Comparison of ENCODE assay signal across 10 cellular contexts in the genomic region with DNA sequence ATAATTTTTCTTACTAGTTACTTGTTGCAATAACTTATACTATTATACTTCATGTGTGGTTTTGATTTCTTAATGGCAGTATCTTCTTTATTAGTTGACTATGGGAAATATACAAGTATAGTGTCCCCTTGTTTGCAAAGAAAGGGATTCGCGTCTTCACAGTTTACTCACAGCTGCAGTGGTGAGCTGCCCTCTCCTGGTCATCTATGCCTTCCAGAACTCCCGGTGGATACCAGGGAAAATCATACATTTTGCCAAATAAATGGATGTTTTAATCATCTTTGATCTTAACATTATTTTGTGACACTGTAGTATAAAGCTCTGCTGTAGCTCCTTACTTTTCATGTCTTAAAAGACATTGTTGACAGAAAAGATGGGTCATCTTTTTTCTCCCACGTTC.
A peak's percentile ranks its signal among the peaks of the same experiment; 100 is the strongest.
DNase-seq lines count a peak whose midpoint lies in the region; ATAC-seq, FAIRE-seq and TF ChIP-seq lines count a peak whose summit lies in the region.
"Had no signal": no experiment of that assay in that cellular context is flagged by ENCODE, and none has a peak within 500 bp of the region (broad histone marks: within the 10 kb centered on the region; RNA-seq: fewer than 3 reads in every experiment).

No MANE protein-coding gene starts in this region.

- H3K27ac Mint-ChIP-seq in activated T-helper 2 cell treated with anti-CD3 and anti-CD28 coated beads, Interferon-gamma antibody, Interleukin-2, Interleukin-4, amounts not matched to agents 10 μg/mL and 5 μg/mL and 100 μg/mL, durations not matched to agents 14 hours and 24 hours and 36 hours = no peak overlapping the region
- H3K27ac Mint-ChIP-seq in activated T-helper 17 cell treated with anti-CD3 and anti-CD28 coated beads, Interleukin-2, amount 50 U/mL, for 72 hours = no peak overlapping the region

- peak; percentile 26 for DNase-seq in NCI-H748 (lab: John Stamatoyannopoulos, UW; ENCODE audit: unreplicated experiment)
- DNase-seq in NCI-H748 treated with DMSO at 0.1 percent for 48 hours (lab: John Stamatoyannopoulos, UW) = no peak
- DNase-seq in RKO (ENCODE audit: low spot score) = peak; percentile 36
- DNase-seq in fibroblast of the aortic adventitia (ENCODE audit: low read depth) = peak; percentile 63
- peak; percentile 16 for DNase-seq in small intestine
- no peak for DNase-seq in activated T-helper 2 cell treated with anti-CD3 and anti-CD28 coated beads, Interferon-gamma antibody, Interleukin-2, Interleukin-4, amounts not matched to agents 10 μg/mL and 5 μg/mL and 100 μg/mL, durations not matched to agents 14 hours and 24 hours and 36 hours (ENCODE audit: low spot score)
- DNase-seq: retina, SHP77 treated with DMSO at 0.1 percent for 48 hours had no signal

- H3K36me3 ChIP-seq in small intestine (ENCODE audit: control insufficient read depth in 2 of 2, insufficient read depth in 2 of 2, low read length in 2 of 2) = no peaks in the 10 kb centered on the region

- peak; percentile 69 for TF ChIP-seq CTCF in fibroblast of the aortic adventitia (IDR thresholded peaks at IDR 0.05; ENCODE audit: insufficient read depth, low read length)

- H3K4me3 Mint-ChIP-seq in activated T-helper 2 cell treated with anti-CD3 and anti-CD28 coated beads, Interferon-gamma antibody, Interleukin-2, Interleukin-4, amounts not matched to agents 10 μg/mL and 5 μg/mL and 100 μg/mL, durations not matched to agents 14 hours and 24 hours and 36 hours (ENCODE audit: low read depth) = no peak overlapping the region
- H3K4me3 Mint-ChIP-seq in activated T-helper 17 cell treated with anti-CD3 and anti-CD28 coated beads, Interleukin-2, amount 50 U/mL, for 72 hours = no peak overlapping the region

- no peaks in the 10 kb centered on the region for H3K27me3 Mint-ChIP-seq in activated T-helper 2 cell treated with anti-CD3 and anti-CD28 coated beads, Interferon-gamma antibody, Interleukin-2, Interleukin-4, amounts not matched to agents 10 μg/mL and 5 μg/mL and 100 μg/mL, durations not matched to agents 14 hours and 24 hours and 36 hours (ENCODE audit: low read depth)
- H3K27me3 Mint-ChIP-seq in activated T-helper 17 cell treated with anti-CD3 and anti-CD28 coated beads, Interleukin-2, amount 50 U/mL, for 72 hours = no peaks in the 10 kb centered on the region

- H3K9me3 Mint-ChIP-seq in activated T-helper 2 cell treated with anti-CD3 and anti-CD28 coated beads, Interferon-gamma antibody, Interleukin-2, Interleukin-4, amounts not matched to agents 10 μg/mL and 5 μg/mL and 100 μg/mL, durations not matched to agents 14 hours and 24 hours and 36 hours = no peaks in the 10 kb centered on the region
- no peaks in the 10 kb centered on the region for H3K9me3 Mint-ChIP-seq in activated T-helper 17 cell treated with anti-CD3 and anti-CD28 coated beads, Interleukin-2, amount 50 U/mL, for 72 hours

- H3K9me3 ChIP-seq in small intestine (ENCODE audit: control insufficient read depth, low read depth) = no peaks in the 10 kb centered on the region

- ATAC-seq in GM19397 (IDR thresholded peaks at IDR 0.05; ENCODE audit: unreplicated experiment) = no peak
- ATAC-seq in activated T-helper 17 cell treated with anti-CD3 and anti-CD28 coated beads, Interleukin-2, amount 50 U/mL, for 72 hours (replicated peaks) = no peak

- peaks cover 3% of the 10 kb centered on the region for H3K4me1 Mint-ChIP-seq in activated T-helper 2 cell treated with anti-CD3 and anti-CD28 coated beads, Interferon-gamma antibody, Interleukin-2, Interleukin-4, amounts not matched to agents 10 μg/mL and 5 μg/mL and 100 μg/mL, durations not matched to agents 14 hours and 24 hours and 36 hours (ENCODE audit: low read depth)
- peaks cover 6% of the 10 kb centered on the region for H3K4me1 Mint-ChIP-seq in activated T-helper 17 cell treated with anti-CD3 and anti-CD28 coated beads, Interleukin-2, amount 50 U/mL, for 72 hours

- 82 to 93% (median 89%) methylated on average over 4 of the region's 4 CpGs for WGBS in small intestine, 3 donors

- H3K4me3 ChIP-seq in fibroblast of the aortic adventitia (ENCODE audit: low read depth, low read length) = no peak overlapping the region
- H3K4me3 ChIP-seq in small intestine (ENCODE audit: low read depth in 1 of 2, low read length in 2 of 2) = no peak overlapping the region

- FAIRE-seq in small intestine (lab: Jason Lieb, UNC) = no peak

- peaks cover 8% of the 10 kb centered on the region for H3K36me3 Mint-ChIP-seq in activated T-helper 2 cell treated with anti-CD3 and anti-CD28 coated beads, Interferon-gamma antibody, Interleukin-2, Interleukin-4, amounts not matched to agents 10 μg/mL and 5 μg/mL and 100 μg/mL, durations not matched to agents 14 hours and 24 hours and 36 hours (ENCODE audit: low read depth)
- H3K36me3 Mint-ChIP-seq in activated T-helper 17 cell treated with anti-CD3 and anti-CD28 coated beads, Interleukin-2, amount 50 U/mL, for 72 hours (ENCODE audit: low read depth) = peaks cover 5% of the 10 kb centered on the region

- intact Hi-C loops in activated T-helper 2 cell treated with anti-CD3 and anti-CD28 coated beads, Interferon-gamma antibody, Interleukin-2, Interleukin-4, amounts not matched to agents 10 μg/mL and 5 μg/mL and 100 μg/mL, durations not matched to agents 14 hours and 24 hours and 36 hours (cut with micrococcal nuclease) = no loop called here

- no peak overlapping the region for H3K27ac ChIP-seq in small intestine (ENCODE audit: low read depth in 1 of 2, low read length in 1 of 2)

- no peaks in the 10 kb centered on the region for H3K27me3 ChIP-seq in small intestine (ENCODE audit: control insufficient read depth in 2 of 2, insufficient read depth in 2 of 2, low read length in 2 of 2)

- no peaks in the 10 kb centered on the region for H3K4me1 ChIP-seq in small intestine (ENCODE audit: control insufficient read depth in 2 of 2, insufficient read depth in 1 of 2, low read depth in 1 of 2, low read length in 1 of 2)

Comparison
In these comparisons a context has a peak if more than half of its experiments do, and no peak if none do; other contexts are left out.
1. DNase-seq: peak in NCI-H748 (single experiment), RKO (single experiment), fibroblast of the aortic adventitia (single experiment) and small intestine (single experiment); none in NCI-H748 treated with DMSO at 0.1 percent for 48 hours (single experiment) and activated T-helper 2 cell treated with anti-CD3 and anti-CD28 coated beads, Interferon-gamma antibody, Interleukin-2, Interleukin-4, amounts not matched to agents 10 μg/mL and 5 μg/mL and 100 μg/mL, durations not matched to agents 14 hours and 24 hours and 36 hours (single experiment).